ENCODE assay signal across 9 cellular contexts in genomic region chr3:142987707-142988106, GRCh38. TPM values are rescaled to one million over a fixed set of nuclear protein-coding genes. Genes with fewer than 3 reads are reported as not detected.
DNase-seq lines count a peak whose midpoint lies in the region; ATAC-seq and TF ChIP-seq lines count a peak whose summit lies in the region.
"Had no signal": no experiment of that assay in that cellular context is flagged by ENCODE, and none has a peak within 500 bp of the region (broad histone marks: within the 10 kb centered on the region; RNA-seq: fewer than 3 reads in every experiment).

No MANE protein-coding gene starts in this region.

- no peaks in the 10 kb centered on the region for H3K36me3 Mint-ChIP-seq in brain
- H3K36me3 Mint-ChIP-seq in natural killer cell = no peaks in the 10 kb centered on the region

- in situ Hi-C loops in ACHN (cut with HindIII; ENCODE audit: low pct_ligation_motif_present, low pct_unique_long_range_greater_than_20kb, low sequenced_read_pairs) = no loop called here

- H3K9me3 Mint-ChIP-seq in brain (no peaks in the 10 kb centered on the region), natural killer cell (no peaks in the 10 kb centered on the region)
- H3K9me3 Mint-ChIP-seq: neural crest cell had no signal

- ATAC-seq in GM18511 (IDR thresholded peaks at IDR 0.05; ENCODE audit: unreplicated experiment) (peak; percentile 82), HG02852 (IDR thresholded peaks at IDR 0.05; ENCODE audit: unreplicated experiment) (peak; percentile 82), natural killer cell (peak in 2 of 3 donors; percentile 55 to 56), GM18873 (IDR thresholded peaks at IDR 0.05; ENCODE audit: low FRiP score, unreplicated experiment) (no peak), GM18517 (IDR thresholded peaks at IDR 0.05; ENCODE audit: unreplicated experiment) (no peak)

- H3K4me1 Mint-ChIP-seq in brain (peaks cover 14% of the 10 kb centered on the region), natural killer cell (no peaks in the 10 kb centered on the region)

- peak overlapping the region in 3 of 5 experiments; percentile 3 to 69 (median 48) for H3K27ac Mint-ChIP-seq in brain
- no peak overlapping the region for H3K27ac Mint-ChIP-seq in natural killer cell

- H3K4me3 Mint-ChIP-seq in brain = peak overlapping the region in 2 of 5 experiments; percentile 2 to 17
- no peak overlapping the region for H3K4me3 Mint-ChIP-seq in natural killer cell
- H3K4me3 Mint-ChIP-seq: neural crest cell had no signal

- no peak for TF ChIP-seq CTCF in brain (conservative IDR thresholded peaks at IDR 0.05)
- TF ChIP-seq CTCF in natural killer cell (IDR thresholded peaks at IDR 0.05) = no peak

- DNase-seq in natural killer cell (no peak), COLO829 (ENCODE audit: low spot score) (no peak), ACHN (no peak)

- peaks cover 3% of the 10 kb centered on the region for H3K27me3 Mint-ChIP-seq in brain
- H3K27me3 Mint-ChIP-seq in natural killer cell (ENCODE audit: low read depth in 2 of 2) = peaks cover 17 to 20% of the 10 kb centered on the region in 2 donors

- intact Hi-C loops in natural killer cell (cut with micrococcal nuclease) = loop anchor here (1.0 kb wide), 1 partner anchor 400 kb away; no protein-coding TSS in a partner anchor

RNA-seq across cellular contexts. Expression of gene U2SURP, which starts 13.7 kb away (rescaled TPM):
- polyA plus RNA-seq in brain (ENCODE audit: insufficient read depth, low read depth, low replicate concordance) = 15.1 TPM
- total RNA-seq in natural killer cell = 100 to 1,000 TPM; 165 to 179 (median 172) TPM

RNA-seq across cellular contexts. Expression of gene PAQR9, which starts 24.2 kb away (rescaled TPM):
- polyA plus RNA-seq in brain (ENCODE audit: insufficient read depth, low read depth, low replicate concordance) = not detected
- total RNA-seq in natural killer cell = not detected

Comparison
In these comparisons a context has a peak if more than half of its experiments do, and no peak if none do; other contexts are left out.
1. ATAC-seq: peak in GM18511 (single experiment), HG02852 (single experiment) and natural killer cell (2 of 3); none in GM18873 (single experiment) and GM18517 (single experiment).
2. H3K27ac Mint-ChIP-seq: peak in brain (3 of 5); none in natural killer cell (0 of 2).